In the genomic region with DNA sequence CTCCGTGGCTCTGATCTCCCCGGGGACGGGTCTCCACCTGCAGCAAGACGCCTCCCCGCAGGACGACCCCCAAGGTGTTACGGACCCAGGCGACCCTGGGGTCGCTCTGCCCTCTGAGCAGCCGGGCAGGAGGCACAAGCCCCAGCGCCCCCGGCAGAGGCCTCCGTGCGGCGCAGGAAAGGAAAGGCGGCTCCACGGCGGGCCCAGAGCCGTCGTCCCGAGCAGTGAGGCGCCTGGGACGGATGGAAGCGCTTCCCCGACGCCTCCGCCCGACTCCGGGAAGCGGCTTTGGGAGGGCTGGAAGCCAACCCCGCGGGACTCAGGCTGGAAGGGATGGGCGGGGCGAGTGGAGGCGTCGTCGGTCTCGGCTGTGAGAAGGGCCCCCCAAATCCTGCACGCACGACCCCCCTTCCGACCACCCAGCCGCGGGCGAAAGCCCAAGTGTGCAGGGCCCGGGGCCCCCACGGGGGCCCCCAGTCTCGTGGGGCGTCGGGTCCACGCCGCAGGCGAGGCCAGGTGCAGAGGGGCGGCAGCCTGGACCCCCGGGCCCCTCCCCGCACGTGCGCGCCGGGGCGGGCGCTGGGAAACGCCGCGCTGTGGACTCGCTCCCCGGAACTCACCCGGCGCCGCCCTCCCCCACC, we compare ENCODE assay signal across 8 cellular contexts. TPM values are rescaled to one million over a fixed set of nuclear protein-coding genes. Genes with fewer than 3 reads are reported as not detected.
DNase-seq lines count a peak whose midpoint lies in the region; ATAC-seq and TF ChIP-seq lines count a peak whose summit lies in the region.

No MANE protein-coding gene starts in this region.

- H3K9me3 ChIP-seq in RWPE2 (ENCODE audit: severe bottlenecking) = no peaks in the 10 kb centered on the region
- H3K9me3 ChIP-seq in colonic mucosa = no peaks in the 10 kb centered on the region
- H3K9me3 ChIP-seq in upper lobe of left lung = no peaks in the 10 kb centered on the region

- peak in 1 of 4 donors; percentile 27 for TF ChIP-seq EP300 in upper lobe of left lung (IDR thresholded peaks at IDR 0.05)

- H3K27me3 ChIP-seq in RWPE2 (ENCODE audit: insufficient read depth, poor library complexity, severe bottlenecking) = peaks cover 5% of the 10 kb centered on the region
- H3K27me3 ChIP-seq in colonic mucosa = no peaks in the 10 kb centered on the region
- H3K27me3 ChIP-seq in upper lobe of left lung = peaks cover 0 to 4% (median 0%) of the 10 kb centered on the region in 4 donors

- H3K27ac ChIP-seq in RWPE2 (ENCODE audit: poor library complexity, severe bottlenecking) = no peak overlapping the region
- H3K27ac ChIP-seq in colonic mucosa = peak overlapping the region; percentile 22
- peak overlapping the region; percentile 77 to 92 (median 86) for H3K27ac ChIP-seq in upper lobe of left lung

- H3K9ac ChIP-seq in colonic mucosa (ENCODE audit: low read depth in 2 of 2, low read length in 2 of 2) = peak overlapping the region; percentile 55 to 59

- peak; percentile 1 for DNase-seq in DMS79 treated with DMSO at 0.1 percent for 48 hours (lab: John Stamatoyannopoulos, UW)
- no peak for DNase-seq in DMS79 (lab: John Stamatoyannopoulos, UW)
- no peak for DNase-seq in RWPE2 (ENCODE audit: low spot score)
- DNase-seq in colonic mucosa = peak; percentile 30
- peak; percentile 25 to 29 for DNase-seq in lung microvascular endothelial cell (ENCODE audit: low read depth in 2 of 2)
- DNase-seq in upper lobe of left lung = peak in 1 of 2 donors; percentile 89
- no peak for DNase-seq in NCI-H128 (lab: John Stamatoyannopoulos, UW; ENCODE audit: unreplicated experiment)
- no peak for DNase-seq in KBM-7

- no peak for TF ChIP-seq CTCF in RWPE2 (IDR thresholded peaks at IDR 0.05; ENCODE audit: poor library complexity, severe bottlenecking)
- no peak for TF ChIP-seq CTCF in colonic mucosa (IDR thresholded peaks at IDR 0.05)
- peak in 2 of 6 experiments; percentile 17 to 45 for TF ChIP-seq CTCF in upper lobe of left lung (IDR thresholded peaks at IDR 0.05)

- ATAC-seq in RWPE2 (ENCODE audit: low read depth) (peak; percentile 65), upper lobe of left lung (ENCODE audit: low FRiP score in 2 of 2) (peak; percentile 44 to 73)

- 0 to 2% methylated on average over 20 to 30 of the region's 69 CpGs for WGBS in upper lobe of left lung, 2 donors

- H3K4me3 ChIP-seq in RWPE2 (ENCODE audit: severe bottlenecking) = peak overlapping the region; percentile 45
- H3K4me3 ChIP-seq in colonic mucosa = peak overlapping the region; percentile 53
- H3K4me3 ChIP-seq in upper lobe of left lung = peak overlapping the region; percentile 52 to 81 (median 72)

- intact Hi-C loops in colonic mucosa (cut with DNase I) = loop anchor here (5.0 kb wide), 1 partner anchor 223 kb away; no protein-coding TSS in a partner anchor

- no peaks in the 10 kb centered on the region for H3K4me1 ChIP-seq in RWPE2 (ENCODE audit: insufficient read depth, poor library complexity, severe bottlenecking)
- peaks cover 7% of the 10 kb centered on the region for H3K4me1 ChIP-seq in colonic mucosa
- peaks cover 9 to 19% (median 18%) of the 10 kb centered on the region in 4 donors for H3K4me1 ChIP-seq in upper lobe of left lung

- H3K36me3 ChIP-seq in RWPE2 (ENCODE audit: low read depth) = no peaks in the 10 kb centered on the region
- no peaks in the 10 kb centered on the region for H3K36me3 ChIP-seq in colonic mucosa
- no peaks in the 10 kb centered on the region for H3K36me3 ChIP-seq in upper lobe of left lung

- in situ Hi-C loops in KBM-7 (cut with MboI; ENCODE audit: low pct_unique_long_range_greater_than_20kb, low sequenced_read_pairs) = no loop called here

- TF ChIP-seq POLR2A in upper lobe of left lung (IDR thresholded peaks at IDR 0.05) = peak in 1 of 4 donors; percentile 9

RNA-seq across cellular contexts. Expression of gene RPH3AL, which starts 32.7 kb away (rescaled TPM):
- total RNA-seq in colonic mucosa = 10 to 100 TPM; 14.9 to 34.2 TPM
- total RNA-seq in lung microvascular endothelial cell = 8.9 and 22.2 TPM in 2 replicates
- total RNA-seq in upper lobe of left lung = 10 to 100 TPM; 33.6 to 93.2 (median 54.3) TPM

Comparison
In these comparisons a context has a peak if more than half of its experiments do, and no peak if none do; other contexts are left out.
1. DNase-seq: peak in DMS79 treated with DMSO at 0.1 percent for 48 hours (single experiment), colonic mucosa (single experiment) and lung microvascular endothelial cell (2 of 2); none in DMS79 (single experiment), RWPE2 (single experiment), NCI-H128 (single experiment) and KBM-7 (single experiment).
2. Peak in every context shown above with its lines, with median percentiles within 50 percentile points of each other: H3K4me3 ChIP-seq.